Comparison of ENCODE assay signal across 17 cellular contexts in the genomic region with DNA sequence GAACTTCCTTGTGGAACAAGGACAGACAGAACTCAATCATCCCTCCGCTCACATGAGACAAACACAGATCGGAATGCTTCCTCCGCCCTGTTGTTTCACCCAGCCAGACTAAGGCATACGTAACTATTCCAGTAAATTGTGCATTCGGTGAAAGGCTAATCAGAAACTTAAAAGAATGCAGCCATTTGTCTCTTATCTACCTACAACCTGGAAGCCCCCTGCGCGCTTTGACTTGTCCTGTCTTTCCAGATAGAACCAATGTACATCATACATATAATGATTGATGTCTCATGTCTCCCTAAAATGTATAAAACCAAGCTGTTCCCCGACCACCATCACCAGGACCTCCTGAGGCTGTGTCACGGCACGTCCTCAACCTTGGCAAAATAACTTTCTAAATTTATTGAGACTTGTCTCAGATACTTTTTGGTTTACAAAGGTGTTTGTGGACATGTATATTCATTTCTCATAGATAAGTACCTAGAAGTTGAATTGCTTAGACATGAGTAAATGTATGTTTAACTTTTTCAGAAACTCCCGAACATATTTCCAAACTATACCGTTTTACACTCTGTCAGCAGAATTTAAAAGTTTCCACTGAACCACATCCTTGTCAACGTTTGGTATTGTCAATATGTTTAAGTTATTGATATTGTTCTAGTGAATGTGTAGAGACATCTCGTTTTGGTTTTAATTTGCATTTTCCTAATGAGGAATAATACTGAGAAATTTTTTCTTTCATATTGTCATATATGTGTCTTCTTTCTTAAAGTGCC.
DNase-seq lines count a peak whose midpoint lies in the region; ATAC-seq, FAIRE-seq and TF ChIP-seq lines count a peak whose summit lies in the region.
"Had no signal": no experiment of that assay in that cellular context is flagged by ENCODE, and none has a peak within 500 bp of the region (broad histone marks: within the 10 kb centered on the region; RNA-seq: fewer than 3 reads in every experiment).

No MANE protein-coding gene starts in this region.

- H3K4me3 Mint-ChIP-seq in activated CD4-positive, alpha-beta memory T cell treated with anti-CD3 and anti-CD28 coated beads, Interleukin-2, amount 10 ng/mL, durations not matched to agents 7 days and 5 days = no peak overlapping the region
- H3K4me3 Mint-ChIP-seq: naive thymus-derived CD4-positive, alpha-beta T cell had no signal

- H3K79me1 ChIP-seq in mesendoderm (ENCODE audit: low read length) = no peaks in the 10 kb centered on the region

- no peak overlapping the region for H3K56ac ChIP-seq in mesendoderm (ENCODE audit: low read length)

- DNase-seq in frontal cortex (ENCODE audit: low spot score in 2 of 2) (no peak), mesendoderm (no peak), T-helper 9 cell (no peak)
- no peak for DNase-seq in activated CD4-positive, alpha-beta memory T cell treated with anti-CD3 and anti-CD28 coated beads, Interleukin-2, amount 10 ng/mL, durations not matched to agents 7 days and 5 days
- DNase-seq: activated naive CD4-positive, alpha-beta T cell treated with anti-CD3 and anti-CD28 coated beads, Interleukin-2, amount 50 U/mL, for 16 hours; AML-193; cortex of kidney; Kasumi-1; naive thymus-derived CD4-positive, alpha-beta T cell; NCI-H187 treated with DMSO at 0.1 percent for 48 hours; NCI-H526 treated with DMSO at 0.1 percent for 48 hours; small intestine had no signal

- H4K8ac ChIP-seq in mesendoderm (ENCODE audit: low read depth, low read length) = no peak overlapping the region

- no peak overlapping the region for H2AFZ ChIP-seq in ACC112 (ENCODE audit: low read length, unreplicated experiment)

- H3K4me2 ChIP-seq in mesendoderm (ENCODE audit: low read length) = no peak overlapping the region

- no peaks in the 10 kb centered on the region for H3K36me3 ChIP-seq in ACC112 (ENCODE audit: insufficient read depth, low read length)
- H3K36me3 ChIP-seq in skeletal muscle tissue (ENCODE audit: control insufficient read depth in 3 of 3, insufficient read depth in 3 of 3, low read length in 3 of 3) = no peaks in the 10 kb centered on the region
- H3K36me3 ChIP-seq in mesendoderm (ENCODE audit: control insufficient read depth, insufficient read depth, low read length) = no peaks in the 10 kb centered on the region
- H3K36me3 ChIP-seq: thyroid gland had no signal

- peak; percentile 48 for FAIRE-seq in frontal cortex (lab: Jason Lieb, UNC)
- FAIRE-seq: small intestine had no signal

- H2BK15ac ChIP-seq in mesendoderm (replicated peaks; ENCODE audit: low read depth) = no peak overlapping the region

- H3K36me3 Mint-ChIP-seq in activated CD4-positive, alpha-beta memory T cell treated with anti-CD3 and anti-CD28 coated beads, Interleukin-2, amount 10 ng/mL, durations not matched to agents 7 days and 5 days (ENCODE audit: low read depth) = no peaks in the 10 kb centered on the region
- H3K36me3 Mint-ChIP-seq: naive thymus-derived CD4-positive, alpha-beta T cell had no signal

- H3K9ac ChIP-seq in skeletal muscle tissue (ENCODE audit: low read depth in 1 of 3, low read length in 3 of 3) (no peak overlapping the region), mesendoderm (ENCODE audit: low read length) (no peak overlapping the region)

- no peaks in the 10 kb centered on the region for H3K9me3 ChIP-seq in skeletal muscle tissue (ENCODE audit: control insufficient read depth in 3 of 3, low read length in 3 of 3)
- H3K9me3 ChIP-seq: thyroid gland had no signal

- H3K4me3 ChIP-seq in ACC112 (ENCODE audit: low read depth, low read length) (peak overlapping the region; percentile 63), WI38 (ENCODE audit: low read depth, low read length) (peak overlapping the region; percentile 47), skeletal muscle tissue (ENCODE audit: low read length in 3 of 3) (peak overlapping the region in 2 of 3 donors; percentile 2 to 26), mesendoderm (ENCODE audit: low read length) (no peak overlapping the region)

- H2AK5ac ChIP-seq in mesendoderm (ENCODE audit: low read length) = no peak overlapping the region

- H3K27ac ChIP-seq in ACC112 (ENCODE audit: low read depth, low read length) = peak overlapping the region; percentile 83
- peak overlapping the region; percentile 36 for H3K27ac ChIP-seq in skeletal muscle tissue (ENCODE audit: low read depth, low read length)
- H3K27ac ChIP-seq in mesendoderm (ENCODE audit: low read depth, low read length) = no peak overlapping the region

- POLR2A ChIA-PET in activated CD4-positive, alpha-beta memory T cell treated with anti-CD3 and anti-CD28 coated beads, Interleukin-2, amount 10 ng/mL, durations not matched to agents 7 days and 5 days (lab: Charles Lee) = no interaction called here

- no peak overlapping the region for H3K27ac Mint-ChIP-seq in activated CD4-positive, alpha-beta memory T cell treated with anti-CD3 and anti-CD28 coated beads, Interleukin-2, amount 10 ng/mL, durations not matched to agents 7 days and 5 days
- H3K27ac Mint-ChIP-seq: naive thymus-derived CD4-positive, alpha-beta T cell had no signal

- H3K79me2 ChIP-seq in ACC112 (ENCODE audit: control insufficient read depth, insufficient read depth, low read length, unreplicated experiment) = no peaks in the 10 kb centered on the region
- H3K79me2 ChIP-seq in mesendoderm (ENCODE audit: control insufficient read depth, insufficient read depth, low read length) = no peaks in the 10 kb centered on the region

- no peaks in the 10 kb centered on the region for H3K27me3 ChIP-seq in ACC112 (ENCODE audit: insufficient read depth, low read length)
- no peaks in the 10 kb centered on the region for H3K27me3 ChIP-seq in skeletal muscle tissue (ENCODE audit: control insufficient read depth in 3 of 3, insufficient read depth in 3 of 3, low read length in 3 of 3)
- H3K27me3 ChIP-seq in mesendoderm (ENCODE audit: insufficient read depth, low read length, poor library complexity) = no peaks in the 10 kb centered on the region
- H3K27me3 ChIP-seq: thyroid gland had no signal

- no peak overlapping the region for H4K5ac ChIP-seq in mesendoderm (ENCODE audit: low read length)

- H3K9me3 Mint-ChIP-seq in activated CD4-positive, alpha-beta memory T cell treated with anti-CD3 and anti-CD28 coated beads, Interleukin-2, amount 10 ng/mL, durations not matched to agents 7 days and 5 days = no peaks in the 10 kb centered on the region
- H3K9me3 Mint-ChIP-seq: naive thymus-derived CD4-positive, alpha-beta T cell had no signal

- no peak overlapping the region for H3K23ac ChIP-seq in mesendoderm (ENCODE audit: low read length)

- no peak overlapping the region for H3K18ac ChIP-seq in mesendoderm (ENCODE audit: low read length)

- TF ChIP-seq CTCF in WI38 (IDR thresholded peaks at IDR 0.05; ENCODE audit: low read depth, low read length) = no peak

- no peak overlapping the region for H2BK5ac ChIP-seq in mesendoderm (ENCODE audit: low read length)

- no peaks in the 10 kb centered on the region for H3K27me3 Mint-ChIP-seq in activated CD4-positive, alpha-beta memory T cell treated with anti-CD3 and anti-CD28 coated beads, Interleukin-2, amount 10 ng/mL, durations not matched to agents 7 days and 5 days

- no CpG with 5 or more reads among the region's 14 CpGs for WGBS in mesendoderm (ENCODE audit: extremely low coverage, insufficient coverage, low lambda C conversion rate)

- peaks cover 12% of the 10 kb centered on the region for H3K4me1 ChIP-seq in ACC112 (ENCODE audit: control insufficient read depth, insufficient read depth, low read length, unreplicated experiment)
- H3K4me1 ChIP-seq in skeletal muscle tissue (ENCODE audit: control insufficient read depth in 3 of 3, insufficient read depth in 3 of 3, low read length in 3 of 3) = peaks cover 0 to 4% (median 0%) of the 10 kb centered on the region in 3 donors
- no peaks in the 10 kb centered on the region for H3K4me1 ChIP-seq in mesendoderm (ENCODE audit: control insufficient read depth, low read depth, low read length)
- H3K4me1 ChIP-seq: thyroid gland had no signal

- no peaks in the 10 kb centered on the region for H3K4me1 Mint-ChIP-seq in activated CD4-positive, alpha-beta memory T cell treated with anti-CD3 and anti-CD28 coated beads, Interleukin-2, amount 10 ng/mL, durations not matched to agents 7 days and 5 days
- H3K4me1 Mint-ChIP-seq: naive thymus-derived CD4-positive, alpha-beta T cell had no signal

- no peak overlapping the region for H2BK120ac ChIP-seq in mesendoderm (ENCODE audit: low read depth, low read length)

- CTCF ChIA-PET in activated CD4-positive, alpha-beta memory T cell treated with anti-CD3 and anti-CD28 coated beads, Interleukin-2, amount 10 ng/mL, durations not matched to agents 7 days and 5 days (lab: Charles Lee) = no interaction called here

- H3K4ac ChIP-seq in mesendoderm (ENCODE audit: low read depth, low read length) = no peak overlapping the region

- no peak for ATAC-seq in GM21367 (IDR thresholded peaks at IDR 0.05; ENCODE audit: unreplicated experiment)
- ATAC-seq: naive thymus-derived CD4-positive, alpha-beta T cell had no signal
